29 cellular contexts compared by ENCODE assay signal in genomic region chr20:43567477-43567876, GRCh38.
"Had no signal": no experiment of that assay in that cellular context is flagged by ENCODE, and none has a peak within 500 bp of the region (broad histone marks: within the 10 kb centered on the region; RNA-seq: fewer than 3 reads in every experiment).

No MANE protein-coding gene starts in this region.

- H3K36me3 ChIP-seq: brain microvascular endothelial cell, esophagus muscularis mucosa, gastrocnemius medialis, heart left ventricle had no signal

- H3K4me1 ChIP-seq: esophagus muscularis mucosa, foreskin keratinocyte, gastrocnemius medialis, heart left ventricle had no signal

- H3K4me3 ChIP-seq: esophagus muscularis mucosa, gastrocnemius medialis, heart left ventricle had no signal

- ATAC-seq: activated CD4-positive, alpha-beta T cell treated with anti-CD3 and anti-CD28 coated beads for 36 hours; activated T-cell treated with anti-CD3 and anti-CD28 coated beads, Interleukin-2, amount 50 U/mL, for 72 hours; effector memory CD8-positive, alpha-beta T cell; foreskin keratinocyte; gastrocnemius medialis; heart left ventricle; T-cell had no signal

- H3K27ac ChIP-seq: brain microvascular endothelial cell, esophagus muscularis mucosa, foreskin keratinocyte, gastrocnemius medialis, heart left ventricle had no signal

- H3K27me3 ChIP-seq: brain microvascular endothelial cell, esophagus muscularis mucosa, foreskin keratinocyte, gastrocnemius medialis, heart left ventricle had no signal

- DNase-seq: activated CD4-positive, alpha-beta memory T cell treated with anti-CD3 and anti-CD28 coated beads, Interleukin-2, amount 10 ng/mL, durations not matched to agents 7 days and 5 days; activated CD4-positive, alpha-beta T cell treated with anti-CD3 and anti-CD28 coated beads for 36 hours; activated CD4-positive, alpha-beta T cell treated with anti-CD3 and anti-CD28 coated beads, Interleukin-2, amount 10 ng/mL, durations not matched to agents 24 days and 14 days; activated CD4-positive, alpha-beta T cell treated with anti-CD3 and anti-CD28 coated beads, Interleukin-2, amount 50 U/mL, for 4 hours; activated CD4-positive, CD25-positive, alpha-beta regulatory T cell; activated CD4-positive, CD25-positive, alpha-beta regulatory T cell treated with anti-CD3 and anti-CD28 coated beads, Interleukin-2, amount 50 U/mL, for 72 hours; activated CD8-positive, alpha-beta memory T cell treated with anti-CD3 and anti-CD28 coated beads, Interleukin-2, amount 50 U/mL, for 48 hours; activated gamma-delta T cell; activated naive CD4-positive, alpha-beta T cell; activated naive CD4-positive, alpha-beta T cell treated with anti-CD3 and anti-CD28 coated beads, Interleukin-2, amount 10 ng/mL, durations not matched to agents 7 days and 5 days; activated T-cell treated with anti-CD3 and anti-CD28 coated beads for 4 hours; activated T-cell treated with anti-CD3 and anti-CD28 coated beads, Interleukin-2, amount 50 U/mL, for 24 hours; activated T-cell treated with anti-CD3 and anti-CD28 coated beads, Interleukin-2, amount 50 U/mL, for 72 hours; amniotic stem cell; anterior cingulate cortex; brain microvascular endothelial cell; caudate nucleus; cortex of kidney; dermis blood vessel endothelial cell; effector CD4-positive, alpha-beta T cell; effector memory CD8-positive, alpha-beta T cell; erythroblast; foreskin keratinocyte; gastrocnemius medialis; glutamatergic neuron; heart left ventricle; T-cell; T1000 had no signal

- H3K9me3 ChIP-seq: esophagus muscularis mucosa, gastrocnemius medialis, heart left ventricle had no signal
